ENCODE assay signal across 13 cellular contexts in genomic region chr2:235960011-235960715, GRCh38.
DNase-seq lines count a peak whose midpoint lies in the region; TF ChIP-seq lines count a peak whose summit lies in the region.
"Had no signal": no experiment of that assay in that cellular context is flagged by ENCODE, and none has a peak within 500 bp of the region (broad histone marks: within the 10 kb centered on the region; RNA-seq: fewer than 3 reads in every experiment).

No MANE protein-coding gene starts in this region.

- H3K36me3 ChIP-seq in mesenchymal stem cell (ENCODE audit: control insufficient read depth in 1 of 2, insufficient read depth in 2 of 2, low read depth in 1 of 2, low read length in 2 of 2) (peaks cover 3 to 17% of the 10 kb centered on the region in 2 experiments), neuronal stem cell (replicated peaks in 1 of 2; ENCODE audit: control insufficient read depth in 2 of 2, insufficient read depth in 2 of 2, low read length in 2 of 2) (peaks cover 0 to 15% of the 10 kb centered on the region in 2 donors), spleen (no peaks in the 10 kb centered on the region), esophagus muscularis mucosa (peaks cover 4 to 19% (median 9%) of the 10 kb centered on the region in 4 donors), vagina (no peaks in the 10 kb centered on the region)
- H3K36me3 ChIP-seq: BE2C had no signal

- H3K4me3 ChIP-seq in mesenchymal stem cell (ENCODE audit: insufficient read depth in 1 of 2, low read depth in 1 of 2, low read length in 2 of 2) (no peak overlapping the region), neuronal stem cell (ENCODE audit: low read length in 2 of 2) (no peak overlapping the region), spleen (no peak overlapping the region), esophagus muscularis mucosa (no peak overlapping the region), vagina (no peak overlapping the region)
- H3K4me3 ChIP-seq: A549 had no signal

- no peak overlapping the region for H2BK120ac ChIP-seq in mesenchymal stem cell (ENCODE audit: low read depth, low read length)
- H2BK120ac ChIP-seq in neuronal stem cell (ENCODE audit: low read depth, low read length), result no peak overlapping the region

- peaks cover 3% of the 10 kb centered on the region for H3K79me1 ChIP-seq in mesenchymal stem cell (replicated peaks; ENCODE audit: low read length, poor library complexity, severe bottlenecking)
- H3K79me1 ChIP-seq in neuronal stem cell (ENCODE audit: low read depth, low read length), result no peaks in the 10 kb centered on the region

- H4K91ac ChIP-seq in mesenchymal stem cell (ENCODE audit: low read length) (peak overlapping the region; percentile 9), neuronal stem cell (ENCODE audit: low read depth, low read length, poor library complexity) (no peak overlapping the region)

- H3K4me2 ChIP-seq in mesenchymal stem cell (ENCODE audit: low read length, poor library complexity, severe bottlenecking) (no peak overlapping the region), neuronal stem cell (ENCODE audit: insufficient read depth, low read length, poor library complexity, severe bottlenecking) (no peak overlapping the region)
- H3K4me2 ChIP-seq: A549 had no signal

- H3K23ac ChIP-seq in mesenchymal stem cell (ENCODE audit: low read length in 2 of 2) (no peak overlapping the region), neuronal stem cell (ENCODE audit: low read depth, low read length, poor library complexity) (peak overlapping the region; percentile 49)

- no peak for DNase-seq in chondrocyte (ENCODE audit: low spot score)
- no peak for DNase-seq in mesenchymal stem cell
- DNase-seq in neuronal stem cell (ENCODE audit: low spot score), result no peak
- DNase-seq in spleen, result peak; percentile 54
- DNase-seq in esophagus muscularis mucosa (ENCODE audit: extremely low spot score), result no peak
- no peak for DNase-seq in NCI-H1417 treated with DMSO at 0.1 percent for 48 hours (lab: John Stamatoyannopoulos, UW)
- DNase-seq in vagina (ENCODE audit: extremely low spot score in 2 of 2), result no peak
- DNase-seq: BE2C; CD4-positive, alpha-beta memory T cell; DMS79 treated with DMSO at 0.1 percent for 48 hours; EL had no signal

- H2BK5ac ChIP-seq in mesenchymal stem cell (ENCODE audit: low read depth, low read length, poor library complexity, severe bottlenecking), result no peak overlapping the region
- H2BK5ac ChIP-seq in neuronal stem cell (ENCODE audit: low read length), result no peak overlapping the region

- H3K9me3 Mint-ChIP-seq in chondrocyte (ENCODE audit: low read depth), result no peaks in the 10 kb centered on the region

- no peaks in the 10 kb centered on the region for H3K27me3 Mint-ChIP-seq in chondrocyte (ENCODE audit: low read depth)

- no peaks in the 10 kb centered on the region for H3K27me3 ChIP-seq in mesenchymal stem cell (ENCODE audit: control insufficient read depth in 1 of 2, insufficient read depth in 1 of 2, low read length in 2 of 2)
- H3K27me3 ChIP-seq in neuronal stem cell (ENCODE audit: control insufficient read depth in 3 of 3, insufficient read depth in 3 of 3, low read depth in 1 of 3, low read length in 3 of 3), result no peaks in the 10 kb centered on the region
- H3K27me3 ChIP-seq in spleen (replicated peaks in 1 of 7), result no peaks in the 10 kb centered on the region
- H3K27me3 ChIP-seq in esophagus muscularis mucosa, result no peaks in the 10 kb centered on the region
- no peaks in the 10 kb centered on the region for H3K27me3 ChIP-seq in vagina
- H3K27me3 ChIP-seq: BE2C had no signal

- H3K27ac ChIP-seq in mesenchymal stem cell (ENCODE audit: low read length, poor library complexity, severe bottlenecking) (no peak overlapping the region), neuronal stem cell (replicated peaks; ENCODE audit: low read length) (no peak overlapping the region), spleen (no peak overlapping the region), esophagus muscularis mucosa (replicated peaks in 1 of 4) (no peak overlapping the region), vagina (no peak overlapping the region)
- H3K27ac ChIP-seq: A549, C4-2B had no signal

- no peak overlapping the region for H2AFZ ChIP-seq in mesenchymal stem cell (ENCODE audit: low read depth, low read length)
- no peak overlapping the region for H2AFZ ChIP-seq in neuronal stem cell (ENCODE audit: low read length)

- WGBS in mesenchymal stem cell, result 97% methylated on average over 21 of the region's 21 CpGs
- WGBS in neuronal stem cell (ENCODE audit: extremely low coverage in 2 of 2, insufficient read length in 2 of 2, insufficient replicate concordance in 1 of 2), 2 donors, result no CpG with 5 or more reads among the region's 21 CpGs
- 87 to 94% (median 92%) methylated on average over 17 to 21 of the region's 21 CpGs for WGBS in spleen, 5 donors
- 95% methylated on average over 16 of the region's 21 CpGs for WGBS in esophagus muscularis mucosa

- intact Hi-C loops in spleen (cut with DNase I; ENCODE audit: low total_unique reads) (no loop called here), esophagus muscularis mucosa (cut with DNase I) (no loop called here), vagina (cut with DNase I) (no loop called here)

- peaks cover 20% of the 10 kb centered on the region for H3K4me1 Mint-ChIP-seq in chondrocyte (ENCODE audit: low read depth)
- H3K4me1 Mint-ChIP-seq: CD4-positive, alpha-beta memory T cell had no signal

- no peak overlapping the region for H2AK5ac ChIP-seq in mesenchymal stem cell (ENCODE audit: low read length, severe bottlenecking)
- no peak overlapping the region for H2AK5ac ChIP-seq in neuronal stem cell (ENCODE audit: low read depth, low read length)

- H4K8ac ChIP-seq in mesenchymal stem cell (ENCODE audit: low read length), result no peak overlapping the region
- H4K8ac ChIP-seq in neuronal stem cell (ENCODE audit: low read depth, low read length), result no peak overlapping the region

- TF ChIP-seq EP300 in esophagus muscularis mucosa (IDR thresholded peaks at IDR 0.05), result no peak

- H3K14ac ChIP-seq in mesenchymal stem cell (ENCODE audit: low read length in 2 of 2) (peak overlapping the region in 1 of 2 experiments; percentile 19), neuronal stem cell (ENCODE audit: low read length) (no peak overlapping the region)

- H3K4me3 Mint-ChIP-seq in chondrocyte (ENCODE audit: unreplicated experiment), result no peak overlapping the region
- H3K4me3 Mint-ChIP-seq: CD4-positive, alpha-beta memory T cell had no signal

- H3K36me3 Mint-ChIP-seq in chondrocyte (ENCODE audit: low read depth), result peaks cover 9% of the 10 kb centered on the region
- H3K36me3 Mint-ChIP-seq: CD4-positive, alpha-beta memory T cell had no signal

- H3K4me1 ChIP-seq in mesenchymal stem cell (ENCODE audit: control insufficient read depth, insufficient read depth, low read depth, low read length) (peaks cover 4% of the 10 kb centered on the region), neuronal stem cell (ENCODE audit: control insufficient read depth in 2 of 2, insufficient read depth in 1 of 2, low read depth in 1 of 2, low read length in 2 of 2) (peaks cover 0 to 4% of the 10 kb centered on the region in 2 donors), spleen (no peaks in the 10 kb centered on the region), esophagus muscularis mucosa (no peaks in the 10 kb centered on the region), vagina (no peaks in the 10 kb centered on the region)
- H3K4me1 ChIP-seq: A549, BE2C had no signal

- TF ChIP-seq POLR2A in spleen (IDR thresholded peaks at IDR 0.05), result no peak
- no peak for TF ChIP-seq POLR2A in esophagus muscularis mucosa (IDR thresholded peaks at IDR 0.05; ENCODE audit: low read depth)
- no peak for TF ChIP-seq POLR2A in vagina (IDR thresholded peaks at IDR 0.05)

- no peak for TF ChIP-seq CTCF in chondrocyte (IDR thresholded peaks at IDR 0.05)
- no peak for TF ChIP-seq CTCF in spleen (IDR thresholded peaks at IDR 0.05 in 8 of 11, conservative IDR thresholded peaks at IDR 0.05 in 3 of 11)
- TF ChIP-seq CTCF in esophagus muscularis mucosa (IDR thresholded peaks at IDR 0.05), result no peak
- no peak for TF ChIP-seq CTCF in vagina (IDR thresholded peaks at IDR 0.05)

- H3K18ac ChIP-seq in mesenchymal stem cell (ENCODE audit: low read depth in 1 of 2, low read length in 2 of 2) (no peak overlapping the region), neuronal stem cell (ENCODE audit: low read length) (no peak overlapping the region)

- H2BK15ac ChIP-seq in mesenchymal stem cell (ENCODE audit: low read depth, poor library complexity, severe bottlenecking) (no peak overlapping the region), neuronal stem cell (ENCODE audit: low read length) (no peak overlapping the region)

- peak overlapping the region; percentile 13 for H3K27ac Mint-ChIP-seq in chondrocyte (ENCODE audit: unreplicated experiment)
- H3K27ac Mint-ChIP-seq: CD4-positive, alpha-beta memory T cell had no signal

- no peaks in the 10 kb centered on the region for H3K9me3 ChIP-seq in mesenchymal stem cell (ENCODE audit: control insufficient read depth, low read length)
- H3K9me3 ChIP-seq in neuronal stem cell (replicated peaks in 1 of 2; ENCODE audit: control insufficient read depth in 2 of 2, insufficient read depth in 1 of 2, low read depth in 1 of 2, low read length in 2 of 2), result no peaks in the 10 kb centered on the region
- no peaks in the 10 kb centered on the region for H3K9me3 ChIP-seq in spleen
- H3K9me3 ChIP-seq in esophagus muscularis mucosa, result no peaks in the 10 kb centered on the region
- no peaks in the 10 kb centered on the region for H3K9me3 ChIP-seq in vagina
- H3K9me3 ChIP-seq: A549, BE2C had no signal

- no peak overlapping the region for H3K9ac ChIP-seq in mesenchymal stem cell (ENCODE audit: low read length)
- H3K9ac ChIP-seq in neuronal stem cell (ENCODE audit: low read depth, low read length, poor library complexity), result no peak overlapping the region

- H3K4ac ChIP-seq in mesenchymal stem cell (ENCODE audit: low read depth in 1 of 2, low read length in 2 of 2) (no peak overlapping the region), neuronal stem cell (ENCODE audit: low read length) (no peak overlapping the region)

- H2BK12ac ChIP-seq in mesenchymal stem cell (ENCODE audit: low read length in 2 of 2), result no peak overlapping the region
- no peak overlapping the region for H2BK12ac ChIP-seq in neuronal stem cell (ENCODE audit: low read length)
